1 cellular context compared by ENCODE assay signal in genomic region chr4:106062452-106062875, GRCh38.
TF ChIP-seq lines count a peak whose summit lies in the region.

No MANE protein-coding gene starts in this region.

TF ChIP-seq in GM23338, 12 proteins besides CTCF, POLR2A, EP300 and RAD21 (continued from another document):
- TF ChIP-seq ZNF462 (CRISPR knock-in tag; IDR thresholded peaks at IDR 0.05) (no peak), NANOG (IDR thresholded peaks at IDR 0.05; ENCODE audit: borderline replicate concordance) (no peak), ZNF331 (CRISPR knock-in tag; IDR thresholded peaks at IDR 0.05; ENCODE audit: low read depth) (no peak), ETS1 (IDR thresholded peaks at IDR 0.05) (no peak), EZH2phosphoT487 (IDR thresholded peaks at IDR 0.05; ENCODE audit: unreplicated experiment) (no peak), JUNB (IDR thresholded peaks at IDR 0.05; ENCODE audit: unreplicated experiment) (no peak)
